1 cellular context compared by ENCODE assay signal in the genomic region with DNA sequence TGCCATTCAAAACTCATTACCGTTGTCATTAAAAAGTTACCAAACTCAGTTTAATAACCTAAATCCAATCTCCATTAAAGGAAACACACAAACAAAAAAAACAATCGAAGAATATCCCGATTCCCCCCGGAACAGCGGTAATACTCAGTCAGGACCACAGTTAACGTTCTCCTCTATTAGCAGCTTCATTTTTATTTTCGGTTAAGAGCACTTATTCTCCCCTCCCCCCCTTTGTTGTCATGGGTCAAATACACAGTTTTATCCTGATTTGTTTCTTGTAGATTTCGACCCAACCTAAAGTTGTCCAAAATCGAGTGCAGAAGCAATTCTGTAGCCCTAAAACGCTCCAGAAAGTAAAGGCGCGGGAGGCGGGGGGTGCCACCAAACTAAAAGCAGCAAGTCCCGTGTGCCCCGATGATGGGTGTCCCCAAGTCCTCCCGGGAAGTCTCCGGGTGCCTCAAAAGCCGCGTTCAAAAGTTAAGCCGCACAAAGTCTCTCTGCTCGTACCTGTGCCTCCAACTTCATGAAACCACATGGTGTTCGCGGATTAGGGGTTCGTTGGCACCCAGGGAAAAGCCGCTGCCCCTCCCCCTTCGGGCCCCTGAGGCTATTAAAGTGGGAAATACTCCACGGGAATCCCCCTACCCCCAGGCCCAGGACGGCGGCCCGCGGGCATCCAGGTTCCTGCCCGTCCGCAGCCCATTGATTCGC.
TF ChIP-seq lines count a peak whose summit lies in the region.

No MANE protein-coding gene starts in this region.

TF ChIP-seq in GM12878, 131 proteins besides CTCF, POLR2A, EP300 and RAD21:
- TF ChIP-seq IKZF2 (IDR thresholded peaks at IDR 0.05) (peak in 1 of 2 experiments; percentile 21; a peak in 1 of 4 replicates), BHLHE40 (IDR thresholded peaks at IDR 0.05; ENCODE audit: borderline replicate concordance in 1 of 2, low read depth in 2 of 2, low read length in 1 of 2) (peak in 1 of 2 experiments; percentile 39; a peak in 1 of 4 replicates), SIN3A (IDR thresholded peaks at IDR 0.05; ENCODE audit: low read depth, low read length) (no peak), CHD1 (IDR thresholded peaks at IDR 0.05; ENCODE audit: low read depth, low read length) (0 out of 2 replicates have a peak, but pooled peaks have one; percentile 42), SRF (IDR thresholded peaks at IDR 0.05; ENCODE audit: low read depth in 2 of 2, low read length in 2 of 2) (0 out of 4 replicates have a peak, but pooled peaks of 1 of the 2 experiments have one; percentile 5), ATF7 (IDR thresholded peaks at IDR 0.05; ENCODE audit: low read depth) (0 out of 2 replicates have a peak, but pooled peaks have one; percentile 12), CREB1 (IDR thresholded peaks at IDR 0.05; ENCODE audit: low read depth) (0 out of 2 replicates have a peak, but pooled peaks have one; percentile 39), JUNB (IDR thresholded peaks at IDR 0.05) (no peak)
- TF ChIP-seq, protein P1, sequence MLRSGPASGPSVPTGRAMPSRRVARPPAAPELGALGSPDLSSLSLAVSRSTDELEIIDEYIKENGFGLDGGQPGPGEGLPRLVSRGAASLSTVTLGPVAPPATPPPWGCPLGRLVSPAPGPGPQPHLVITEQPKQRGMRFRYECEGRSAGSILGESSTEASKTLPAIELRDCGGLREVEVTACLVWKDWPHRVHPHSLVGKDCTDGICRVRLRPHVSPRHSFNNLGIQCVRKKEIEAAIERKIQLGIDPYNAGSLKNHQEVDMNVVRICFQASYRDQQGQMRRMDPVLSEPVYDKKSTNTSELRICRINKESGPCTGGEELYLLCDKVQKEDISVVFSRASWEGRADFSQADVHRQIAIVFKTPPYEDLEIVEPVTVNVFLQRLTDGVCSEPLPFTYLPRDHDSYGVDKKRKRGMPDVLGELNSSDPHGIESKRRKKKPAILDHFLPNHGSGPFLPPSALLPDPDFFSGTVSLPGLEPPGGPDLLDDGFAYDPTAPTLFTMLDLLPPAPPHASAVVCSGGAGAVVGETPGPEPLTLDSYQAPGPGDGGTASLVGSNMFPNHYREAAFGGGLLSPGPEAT (IDR thresholded peaks at IDR 0.05; ENCODE audit: low read depth): peak; percentile 48
- TF ChIP-seq, protein P2, sequence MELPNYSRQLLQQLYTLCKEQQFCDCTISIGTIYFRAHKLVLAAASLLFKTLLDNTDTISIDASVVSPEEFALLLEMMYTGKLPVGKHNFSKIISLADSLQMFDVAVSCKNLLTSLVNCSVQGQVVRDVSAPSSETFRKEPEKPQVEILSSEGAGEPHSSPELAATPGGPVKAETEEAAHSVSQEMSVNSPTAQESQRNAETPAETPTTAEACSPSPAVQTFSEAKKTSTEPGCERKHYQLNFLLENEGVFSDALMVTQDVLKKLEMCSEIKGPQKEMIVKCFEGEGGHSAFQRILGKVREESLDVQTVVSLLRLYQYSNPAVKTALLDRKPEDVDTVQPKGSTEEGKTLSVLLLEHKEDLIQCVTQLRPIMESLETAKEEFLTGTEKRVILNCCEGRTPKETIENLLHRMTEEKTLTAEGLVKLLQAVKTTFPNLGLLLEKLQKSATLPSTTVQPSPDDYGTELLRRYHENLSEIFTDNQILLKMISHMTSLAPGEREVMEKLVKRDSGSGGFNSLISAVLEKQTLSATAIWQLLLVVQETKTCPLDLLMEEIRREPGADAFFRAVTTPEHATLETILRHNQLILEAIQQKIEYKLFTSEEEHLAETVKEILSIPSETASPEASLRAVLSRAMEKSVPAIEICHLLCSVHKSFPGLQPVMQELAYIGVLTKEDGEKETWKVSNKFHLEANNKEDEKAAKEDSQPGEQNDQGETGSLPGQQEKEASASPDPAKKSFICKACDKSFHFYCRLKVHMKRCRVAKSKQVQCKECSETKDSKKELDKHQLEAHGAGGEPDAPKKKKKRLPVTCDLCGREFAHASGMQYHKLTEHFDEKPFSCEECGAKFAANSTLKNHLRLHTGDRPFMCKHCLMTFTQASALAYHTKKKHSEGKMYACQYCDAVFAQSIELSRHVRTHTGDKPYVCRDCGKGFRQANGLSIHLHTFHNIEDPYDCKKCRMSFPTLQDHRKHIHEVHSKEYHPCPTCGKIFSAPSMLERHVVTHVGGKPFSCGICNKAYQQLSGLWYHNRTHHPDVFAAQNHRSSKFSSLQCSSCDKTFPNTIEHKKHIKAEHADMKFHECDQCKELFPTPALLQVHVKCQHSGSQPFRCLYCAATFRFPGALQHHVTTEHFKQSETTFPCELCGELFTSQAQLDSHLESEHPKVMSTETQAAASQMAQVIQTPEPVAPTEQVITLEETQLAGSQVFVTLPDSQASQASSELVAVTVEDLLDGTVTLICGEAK (IDR thresholded peaks at IDR 0.05; ENCODE audit: borderline replicate concordance): peak; percentile 15; the same call in 1 of the 2 replicates
